ENCODE assay signal across 8 cellular contexts in genomic region chr7:55570218-55570873, GRCh38. TPM values are rescaled to one million over a fixed set of nuclear protein-coding genes. Genes with fewer than 3 reads are reported as not detected.
A peak's percentile ranks its signal among the peaks of the same experiment; 100 is the strongest.
DNase-seq lines count a peak whose midpoint lies in the region; ATAC-seq and TF ChIP-seq lines count a peak whose summit lies in the region.

No MANE protein-coding gene starts in this region.

- no peak overlapping the region for H3K14ac ChIP-seq in trophoblast cell (ENCODE audit: low read length)

- no peaks in the 10 kb centered on the region for H3K27me3 Mint-ChIP-seq in CD4-positive, CD25-positive, alpha-beta regulatory T cell
- peaks cover 8 to 9% (median 9%) of the 10 kb centered on the region in 3 donors for H3K27me3 Mint-ChIP-seq in CD14-positive monocyte (ENCODE audit: low read depth in 3 of 3)

- H3K23ac ChIP-seq in trophoblast cell (ENCODE audit: low read length), result no peak overlapping the region

- H3K4me3 Mint-ChIP-seq in CD4-positive, CD25-positive, alpha-beta regulatory T cell, result peak overlapping the region; percentile 92 to 97 (median 96)
- peak overlapping the region in 1 of 2 donors; percentile 67 for H3K4me3 Mint-ChIP-seq in CD14-positive monocyte

- peaks cover 22 to 80% (median 62%) of the 10 kb centered on the region in 4 donors for H3K4me1 Mint-ChIP-seq in CD4-positive, CD25-positive, alpha-beta regulatory T cell
- H3K4me1 Mint-ChIP-seq in CD14-positive monocyte, result peaks cover 63% of the 10 kb centered on the region

- no peak for ATAC-seq in CD4-positive, CD25-positive, alpha-beta regulatory T cell (ENCODE audit: low read depth in 2 of 2)
- peak; percentile 22 for ATAC-seq in GM19324 (IDR thresholded peaks at IDR 0.05; ENCODE audit: low FRiP score, unreplicated experiment)
- ATAC-seq in HG03432 (IDR thresholded peaks at IDR 0.05; ENCODE audit: unreplicated experiment), result peak; percentile 32

- H4K8ac ChIP-seq in trophoblast cell (ENCODE audit: low read depth, low read length), result no peak overlapping the region

- peak overlapping the region; percentile 86 to 91 (median 90) for H3K27ac Mint-ChIP-seq in CD4-positive, CD25-positive, alpha-beta regulatory T cell
- peak overlapping the region in 2 of 7 donors; percentile 27 to 67 for H3K27ac Mint-ChIP-seq in CD14-positive monocyte

- H3K4me1 ChIP-seq in CD4-positive, CD25-positive, alpha-beta regulatory T cell (ENCODE audit: control insufficient read depth, insufficient read depth, low read length, poor library complexity, severe bottlenecking), result peaks cover 82% of the 10 kb centered on the region
- H3K4me1 ChIP-seq in trophoblast cell (ENCODE audit: control insufficient read depth in 1 of 2, insufficient read depth in 2 of 2, low read length in 2 of 2), result peaks cover 9 to 15% of the 10 kb centered on the region in 2 experiments

- no peak overlapping the region for H3K9ac ChIP-seq in trophoblast cell (ENCODE audit: low read length)

- intact Hi-C loops in CD14-positive monocyte (cut with micrococcal nuclease), result loop anchor here (2.0 to 10.0 kb wide), 4 partner anchors 36 to 206 kb away; partner anchors contain the start of gene LANCL2 (in 1 of the 2)

- H2AK5ac ChIP-seq in trophoblast cell (ENCODE audit: low read length), result no peak overlapping the region

- peak overlapping the region; percentile 79 for H3K27ac ChIP-seq in CD4-positive, CD25-positive, alpha-beta regulatory T cell (ENCODE audit: insufficient read depth, low read length, poor library complexity, severe bottlenecking)
- no peak overlapping the region for H3K27ac ChIP-seq in trophoblast cell (ENCODE audit: low read depth, low read length)

- no peak overlapping the region for H4K12ac ChIP-seq in trophoblast cell (ENCODE audit: low read depth, low read length)

- no peak overlapping the region for H2BK12ac ChIP-seq in trophoblast cell (ENCODE audit: low read length)

- no peaks in the 10 kb centered on the region for H3K9me3 ChIP-seq in CD4-positive, CD25-positive, alpha-beta regulatory T cell (ENCODE audit: control insufficient read depth in 2 of 2, low read length in 2 of 2)
- no peaks in the 10 kb centered on the region for H3K9me3 ChIP-seq in trophoblast cell (ENCODE audit: insufficient read depth, low read depth, low read length)

- H3K27me3 ChIP-seq in CD4-positive, CD25-positive, alpha-beta regulatory T cell (ENCODE audit: control insufficient read depth, insufficient read depth, low read length), result no peaks in the 10 kb centered on the region
- no peaks in the 10 kb centered on the region for H3K27me3 ChIP-seq in trophoblast cell (ENCODE audit: insufficient read depth, low read length)

- no peak overlapping the region for H2BK120ac ChIP-seq in trophoblast cell (ENCODE audit: insufficient read depth, low read length, poor library complexity)

- H3K79me2 ChIP-seq in trophoblast cell (ENCODE audit: control insufficient read depth, insufficient read depth, low read length, poor library complexity), result peaks cover 4% of the 10 kb centered on the region

- H3K9me3 Mint-ChIP-seq in CD4-positive, CD25-positive, alpha-beta regulatory T cell, result peaks cover 0 to 3% (median 0%) of the 10 kb centered on the region in 7 donors
- H3K9me3 Mint-ChIP-seq in CD14-positive monocyte, result peaks cover 0 to 8% (median 0%) of the 10 kb centered on the region in 7 donors

- H2BK5ac ChIP-seq in trophoblast cell (ENCODE audit: low read depth, low read length, poor library complexity), result no peak overlapping the region

- peak in 2 of 3 donors; percentile 20 to 60 for DNase-seq in CD4-positive, CD25-positive, alpha-beta regulatory T cell
- DNase-seq in astrocyte of the cerebellum (ENCODE audit: low read depth) (no peak), trophoblast cell (no peak), H4 (ENCODE audit: low spot score) (no peak), SIG-M5 treated with dmso at 0.1 percent for 504 hours (lab: John Stamatoyannopoulos, UW; ENCODE audit: unreplicated experiment) (no peak), CD14-positive monocyte (ENCODE audit: low spot score) (no peak)

- in situ Hi-C loops in astrocyte of the cerebellum (cut with HindIII; ENCODE audit: low sequenced_read_pairs), result loop anchor here (5.0 to 25.0 kb wide), 3 partner anchors 103 to 758 kb away; no protein-coding TSS in a partner anchor

- H3K4me2 ChIP-seq in trophoblast cell (ENCODE audit: low read length), result no peak overlapping the region

- H4K91ac ChIP-seq in trophoblast cell (ENCODE audit: low read depth, low read length), result peak overlapping the region; percentile 6

- H3K36me3 ChIP-seq in CD4-positive, CD25-positive, alpha-beta regulatory T cell (ENCODE audit: control insufficient read depth, insufficient read depth, low read length), result no peaks in the 10 kb centered on the region
- no peaks in the 10 kb centered on the region for H3K36me3 ChIP-seq in trophoblast cell (ENCODE audit: control insufficient read depth in 1 of 2, insufficient read depth in 2 of 2, low read length in 2 of 2)

- H3K4me3 ChIP-seq in CD4-positive, CD25-positive, alpha-beta regulatory T cell (ENCODE audit: low read depth, low read length), result peak overlapping the region; percentile 99
- H3K4me3 ChIP-seq in astrocyte of the cerebellum (ENCODE audit: low read depth, low read length), result peak overlapping the region; percentile 89
- H3K4me3 ChIP-seq in trophoblast cell (ENCODE audit: low read depth, low read length), result no peak overlapping the region

- H3K4ac ChIP-seq in trophoblast cell (ENCODE audit: low read depth, low read length), result no peak overlapping the region

- whole genome bisulfite sequencing in trophoblast cell (ENCODE audit: extremely low coverage, insufficient coverage, insufficient read length), result no CpG with 5 or more reads among the region's 18 CpGs

- TF ChIP-seq CTCF in astrocyte of the cerebellum (IDR thresholded peaks at IDR 0.05; ENCODE audit: low read depth, low read length, missing control alignments) (no peak), CD14-positive monocyte (IDR thresholded peaks at IDR 0.05) (no peak)

- no peak overlapping the region for H3K18ac ChIP-seq in trophoblast cell (ENCODE audit: low read length)

- H3K79me1 ChIP-seq in trophoblast cell (ENCODE audit: low read length), result peaks cover 11% of the 10 kb centered on the region

- H2AFZ ChIP-seq in trophoblast cell (ENCODE audit: insufficient read depth, low read length, poor library complexity), result no peak overlapping the region

- H3K36me3 Mint-ChIP-seq in CD4-positive, CD25-positive, alpha-beta regulatory T cell, result peaks cover 3% of the 10 kb centered on the region
- H3K36me3 Mint-ChIP-seq in CD14-positive monocyte, result peaks cover 15 to 35% of the 10 kb centered on the region in 2 donors

RNA-seq across cellular contexts. Expression of gene VOPP1, which starts 2.0 kb away (rescaled TPM):
- total RNA-seq in CD4-positive, CD25-positive, alpha-beta regulatory T cell, result 128 TPM
- polyA plus RNA-seq in CD4-positive, CD25-positive, alpha-beta regulatory T cell, result 10 to 100 TPM; 40.3 to 68.4 (median 56.1) TPM
- polyA plus RNA-seq in trophoblast cell (2013), result 17.6 and 18.5 TPM in 2 replicates
- 148 and 152 TPM in 2 replicates for total RNA-seq in H4 (2014; rRNA removed; shearing (Covaris generic))
- polyA plus RNA-seq in CD14-positive monocyte, result 10 to 100 TPM; 16.7 to 18.0 TPM

Comparison
In these comparisons a context has a peak if more than half of its experiments do, and no peak if none do; other contexts are left out.
1. ATAC-seq: peak in GM19324 (single experiment) and HG03432 (single experiment); none in CD4-positive, CD25-positive, alpha-beta regulatory T cell (0 of 2).
2. DNase-seq: peak in CD4-positive, CD25-positive, alpha-beta regulatory T cell (2 of 3); none in astrocyte of the cerebellum (single experiment), trophoblast cell (0 of 2), H4 (single experiment), SIG-M5 treated with dmso at 0.1 percent for 504 hours (single experiment) and CD14-positive monocyte (single experiment).